Comparison of ENCODE assay signal across 25 cellular contexts in genomic region chr15:59649603-59650002, GRCh38. TPM values are rescaled to one million over a fixed set of nuclear protein-coding genes. Genes with fewer than 3 reads are reported as not detected.
"Had no signal": no experiment of that assay in that cellular context is flagged by ENCODE, and none has a peak within 500 bp of the region (broad histone marks: within the 10 kb centered on the region; RNA-seq: fewer than 3 reads in every experiment).

No MANE protein-coding gene starts in this region.

- DNase-seq: activated CD4-positive, alpha-beta T cell treated with anti-CD3 and anti-CD28 coated beads for 4 hours; activated CD4-positive, alpha-beta T cell treated with anti-CD3 and anti-CD28 coated beads, Interleukin-2, amount 50 U/mL, for 4 hours; activated CD8-positive, alpha-beta memory T cell treated with anti-CD3 and anti-CD28 coated beads, Interleukin-2, amount 50 U/mL, for 4 hours; activated gamma-delta T cell; activated naive CD4-positive, alpha-beta T cell treated with anti-CD3 and anti-CD28 coated beads, Interleukin-2, amount 10 ng/mL, durations not matched to agents 7 days and 5 days; activated T-cell treated with anti-CD3 and anti-CD28 coated beads, Interleukin-2, amount 50 U/mL, for 24 hours; effector CD8-positive, alpha-beta T cell; left lung; mucosa of descending colon; posterior cingulate gyrus; right cardiac atrium; spleen; stimulated activated naive CD4-positive, alpha-beta T cell; tibial artery had no signal

- H3K9me3 ChIP-seq: breast epithelium, left lung, mucosa of descending colon, suprapubic skin, tibial artery had no signal

- H3K36me3 ChIP-seq: breast epithelium had no signal

- ATAC-seq: left lung; mucosa of descending colon; natural killer cell treated with Interleukin-12 subunit alpha and Interleukin-12 subunit beta and Interleukin-15 and Interleukin-18, amount 100 ng/mL, for 72 hours; right cardiac atrium had no signal

- FAIRE-seq: colon, frontal cortex, islet of Langerhans had no signal

- H3K4me3 ChIP-seq: breast epithelium, left lung, lung, mucosa of descending colon, spleen, suprapubic skin, tibial artery had no signal

- H3K4me1 ChIP-seq: breast epithelium had no signal

- H3K27me3 ChIP-seq: breast epithelium, left lung, spleen, suprapubic skin, tibial artery had no signal

- H3K27ac ChIP-seq: breast epithelium, left lung, spleen, suprapubic skin, tibial artery had no signal

RNA-seq across cellular contexts. Expression of gene GCNT3, which starts 38.0 kb away (rescaled TPM):
- total RNA-seq: activated CD8-positive, alpha-beta memory T cell treated with anti-CD3 and anti-CD28 coated beads for 36 hours; dermis microvascular lymphatic vessel endothelial cell; natural killer cell treated with Interleukin-12 subunit alpha and Interleukin-12 subunit beta and Interleukin-15 and Interleukin-18, amount 100 ng/mL, for 72 hours; omental fat pad; urinary bladder had no signal
